ENCODE assay signal across 9 cellular contexts in the genomic region with DNA sequence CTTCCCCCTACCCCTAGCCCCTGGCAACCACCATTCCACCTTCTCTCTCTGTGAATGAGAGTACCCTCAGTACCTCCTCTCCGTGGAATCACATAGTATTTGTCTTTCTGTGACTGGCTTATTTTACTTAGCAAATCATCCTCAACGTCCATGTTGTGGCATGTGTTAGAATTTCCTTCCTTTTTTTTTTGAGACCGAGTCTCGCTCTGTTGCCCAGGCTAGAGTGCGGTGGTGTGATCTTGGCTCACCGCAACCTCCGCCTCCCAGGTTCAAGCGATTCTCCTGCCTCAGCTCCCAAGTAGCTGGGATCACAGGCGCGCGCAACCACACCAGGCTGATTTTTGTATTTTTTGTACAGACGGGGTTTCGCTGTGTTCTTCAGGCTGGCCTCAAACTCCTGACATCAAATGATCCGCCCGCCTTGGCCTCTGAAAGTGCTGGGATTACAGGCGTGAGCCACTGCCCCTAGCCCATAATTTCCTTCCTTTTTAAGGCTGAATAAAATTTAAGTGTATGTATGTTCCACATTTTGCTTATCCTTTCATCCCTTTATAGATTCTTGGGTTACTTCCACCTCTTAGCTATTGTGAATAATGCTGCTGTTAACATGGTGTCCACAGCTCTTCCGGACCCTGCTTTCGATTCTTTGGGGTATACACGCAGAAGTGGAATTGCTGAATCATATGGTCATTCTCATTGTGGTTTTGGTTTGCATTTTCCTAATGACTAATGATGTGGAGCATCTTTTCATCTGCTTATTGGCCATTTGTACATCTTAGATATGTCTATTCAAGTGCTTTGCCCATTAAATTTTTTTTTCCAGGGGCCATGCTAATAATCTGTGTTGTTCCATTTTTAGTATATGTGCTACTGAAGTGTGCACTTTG. TPM values are rescaled to one million over a fixed set of nuclear protein-coding genes. Genes with fewer than 3 reads are reported as not detected.
DNase-seq lines count a peak whose midpoint lies in the region; ATAC-seq and TF ChIP-seq lines count a peak whose summit lies in the region.
"Had no signal": no experiment of that assay in that cellular context is flagged by ENCODE, and none has a peak within 500 bp of the region (broad histone marks: within the 10 kb centered on the region; RNA-seq: fewer than 3 reads in every experiment).

No MANE protein-coding gene starts in this region.

- no peak overlapping the region for H4K12ac ChIP-seq in trophoblast cell (ENCODE audit: low read depth, low read length)

- TF ChIP-seq RAD21 in SK-N-SH (IDR thresholded peaks at IDR 0.05; ENCODE audit: low read length), result no peak

- no peaks in the 10 kb centered on the region for H3K4me1 ChIP-seq in SK-N-SH (ENCODE audit: control insufficient read depth in 1 of 2, insufficient read depth in 2 of 2, low read depth in 1 of 2, low read length in 1 of 2)
- H3K4me1 ChIP-seq in trophoblast cell (ENCODE audit: control insufficient read depth in 1 of 2, insufficient read depth in 2 of 2, low read length in 2 of 2), result peaks cover 4 to 8% of the 10 kb centered on the region in 2 experiments

- CTCF ChIA-PET in SK-N-SH (lab: Yijun Ruan, JAX), result interaction anchor here (1.2 kb wide), 1 partner anchor 11 kb away, joined by 4 read pairs; no protein-coding TSS in a partner anchor

- peak in 1 of 2 experiments; percentile 27; a peak in 1 of 4 replicates for TF ChIP-seq EP300 in SK-N-SH (IDR thresholded peaks at IDR 0.05; ENCODE audit: borderline replicate concordance in 1 of 2, low read depth in 1 of 2, low read length in 1 of 2)

- H3K4me2 ChIP-seq in SK-N-SH (no peak overlapping the region), trophoblast cell (ENCODE audit: low read length) (no peak overlapping the region)

- TF ChIP-seq CTCF in SK-N-SH (IDR thresholded peaks at IDR 0.05), result no peak

- no peak overlapping the region for H2AK5ac ChIP-seq in trophoblast cell (ENCODE audit: low read length)

- H3K23ac ChIP-seq in trophoblast cell (ENCODE audit: low read length), result no peak overlapping the region

- H3K4ac ChIP-seq in trophoblast cell (ENCODE audit: low read depth, low read length), result no peak overlapping the region

- ATAC-seq in GM18907 (IDR thresholded peaks at IDR 0.05; ENCODE audit: unreplicated experiment), result peak; percentile 77
- peak; percentile 53 for ATAC-seq in HG02642 (IDR thresholded peaks at IDR 0.05; ENCODE audit: poor library complexity, unreplicated experiment)

- in situ Hi-C loops in KBM-7 (cut with MboI; ENCODE audit: low pct_unique_long_range_greater_than_20kb, low sequenced_read_pairs), result no loop called here

- DNase-seq in SK-N-SH (no peak), trophoblast cell (no peak), KBM-7 (no peak), DMS53 treated with DMSO at 0.1 percent for 48 hours (lab: John Stamatoyannopoulos, UW; ENCODE audit: unreplicated experiment) (no peak), GF-D8 (lab: John Stamatoyannopoulos, UW) (no peak)
- DNase-seq: kidney glomerular epithelial cell, NCI-H2107 had no signal

- H3K9ac ChIP-seq in SK-N-SH, result no peak overlapping the region
- H3K9ac ChIP-seq in trophoblast cell (ENCODE audit: low read length), result no peak overlapping the region

- H3K27ac ChIP-seq in SK-N-SH (ENCODE audit: low read depth in 2 of 2, low read length in 1 of 2), result peak overlapping the region in 1 of 2 experiments; percentile 56; a peak in 2 of 4 replicates
- no peak overlapping the region for H3K27ac ChIP-seq in trophoblast cell (ENCODE audit: low read depth, low read length)

- H3K4me3 ChIP-seq in SK-N-SH (ENCODE audit: low read depth in 2 of 2, low read length in 1 of 2) (no peak overlapping the region), trophoblast cell (ENCODE audit: low read depth, low read length) (no peak overlapping the region)

- no peaks in the 10 kb centered on the region for H3K9me2 ChIP-seq in SK-N-SH

- H2BK12ac ChIP-seq in trophoblast cell (ENCODE audit: low read length), result no peak overlapping the region

- H3K79me2 ChIP-seq in SK-N-SH (ENCODE audit: insufficient read depth) (no peaks in the 10 kb centered on the region), trophoblast cell (ENCODE audit: control insufficient read depth, insufficient read depth, low read length, poor library complexity) (no peaks in the 10 kb centered on the region)

- peak overlapping the region; percentile 2 for H2BK120ac ChIP-seq in trophoblast cell (ENCODE audit: insufficient read depth, low read length, poor library complexity)

- H3K14ac ChIP-seq in trophoblast cell (ENCODE audit: low read length), result no peak overlapping the region

- no peaks in the 10 kb centered on the region for H3K9me3 ChIP-seq in SK-N-SH
- no peaks in the 10 kb centered on the region for H3K9me3 ChIP-seq in trophoblast cell (ENCODE audit: insufficient read depth, low read depth, low read length)

- no peak overlapping the region for H4K8ac ChIP-seq in trophoblast cell (ENCODE audit: low read depth, low read length)

- peaks cover 10% of the 10 kb centered on the region for H3K79me1 ChIP-seq in trophoblast cell (ENCODE audit: low read length)

- H2AFZ ChIP-seq in SK-N-SH (ENCODE audit: low read depth), result no peak overlapping the region
- no peak overlapping the region for H2AFZ ChIP-seq in trophoblast cell (ENCODE audit: insufficient read depth, low read length, poor library complexity)

- no peaks in the 10 kb centered on the region for H3F3A ChIP-seq in SK-N-SH (replicated peaks; ENCODE audit: insufficient read depth)

- H4K20me1 ChIP-seq in SK-N-SH (ENCODE audit: insufficient read depth), result no peaks in the 10 kb centered on the region

- POLR2A ChIA-PET in SK-N-SH (lab: Yijun Ruan, JAX), result no interaction called here

- H2BK5ac ChIP-seq in trophoblast cell (ENCODE audit: low read depth, low read length, poor library complexity), result no peak overlapping the region

- H3K18ac ChIP-seq in trophoblast cell (ENCODE audit: low read length), result no peak overlapping the region

- H3K27me3 ChIP-seq in SK-N-SH (ENCODE audit: insufficient read depth) (no peaks in the 10 kb centered on the region), trophoblast cell (ENCODE audit: insufficient read depth, low read length) (no peaks in the 10 kb centered on the region)

- H3K36me3 ChIP-seq in SK-N-SH (replicated peaks in 1 of 2; ENCODE audit: control insufficient read depth in 1 of 2, insufficient read depth in 2 of 2, low read length in 1 of 2), result no peaks in the 10 kb centered on the region
- H3K36me3 ChIP-seq in trophoblast cell (ENCODE audit: control insufficient read depth in 1 of 2, insufficient read depth in 2 of 2, low read length in 2 of 2), result peaks cover 0 to 3% of the 10 kb centered on the region in 2 experiments

- WGBS in SK-N-SH (ENCODE audit: low lambda C conversion rate), result 87% methylated on average over 19 of the region's 19 CpGs
- no CpG with 5 or more reads among the region's 19 CpGs for WGBS in trophoblast cell (ENCODE audit: extremely low coverage, insufficient coverage, insufficient read length)

- peak overlapping the region; percentile 39 for H4K91ac ChIP-seq in trophoblast cell (ENCODE audit: low read depth, low read length)

TF ChIP-seq in SK-N-SH, 30 proteins besides CTCF, POLR2A, EP300 and RAD21:
- TF ChIP-seq, protein P1, sequence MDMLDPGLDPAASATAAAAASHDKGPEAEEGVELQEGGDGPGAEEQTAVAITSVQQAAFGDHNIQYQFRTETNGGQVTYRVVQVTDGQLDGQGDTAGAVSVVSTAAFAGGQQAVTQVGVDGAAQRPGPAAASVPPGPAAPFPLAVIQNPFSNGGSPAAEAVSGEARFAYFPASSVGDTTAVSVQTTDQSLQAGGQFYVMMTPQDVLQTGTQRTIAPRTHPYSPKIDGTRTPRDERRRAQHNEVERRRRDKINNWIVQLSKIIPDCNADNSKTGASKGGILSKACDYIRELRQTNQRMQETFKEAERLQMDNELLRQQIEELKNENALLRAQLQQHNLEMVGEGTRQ (IDR thresholded peaks at IDR 0.05; ENCODE audit: borderline replicate concordance, low read depth, low read length), result no peak
- TF ChIP-seq JUND (IDR thresholded peaks at IDR 0.05) (peak; percentile 44), MEF2A (IDR thresholded peaks at IDR 0.05; ENCODE audit: borderline replicate concordance, low read depth) (no peak), FOSL2 (IDR thresholded peaks at IDR 0.05; ENCODE audit: borderline replicate concordance, low read depth) (peak; percentile 60; the same call in 1 of the 2 replicates), TCF12 (IDR thresholded peaks at IDR 0.05) (peak; percentile 56)
- TF ChIP-seq, protein P2, sequence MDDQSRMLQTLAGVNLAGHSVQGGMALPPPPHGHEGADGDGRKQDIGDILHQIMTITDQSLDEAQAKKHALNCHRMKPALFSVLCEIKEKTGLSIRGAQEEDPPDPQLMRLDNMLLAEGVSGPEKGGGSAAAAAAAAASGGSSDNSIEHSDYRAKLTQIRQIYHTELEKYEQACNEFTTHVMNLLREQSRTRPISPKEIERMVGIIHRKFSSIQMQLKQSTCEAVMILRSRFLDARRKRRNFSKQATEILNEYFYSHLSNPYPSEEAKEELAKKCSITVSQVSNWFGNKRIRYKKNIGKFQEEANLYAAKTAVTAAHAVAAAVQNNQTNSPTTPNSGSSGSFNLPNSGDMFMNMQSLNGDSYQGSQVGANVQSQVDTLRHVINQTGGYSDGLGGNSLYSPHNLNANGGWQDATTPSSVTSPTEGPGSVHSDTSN (IDR thresholded peaks at IDR 0.05), result peak; percentile 32
TF ChIP-seq in SK-N-SH: peak in this region for 4.

RNA-seq across cellular contexts. Expression of a gene that starts 32.3 kb away (rescaled TPM):
- 65.6 and 66.9 TPM in 2 replicates for polyA plus RNA-seq in SK-N-SH (2012; rRNA removed)
- polyA plus RNA-seq in SK-N-SH (2012; cell fraction: cytosol; rRNA removed), result 72.6 and 74.4 TPM in 2 replicates
- polyA plus RNA-seq in SK-N-SH (2012; cell fraction: nucleus; rRNA removed), result 68.2 and 96.8 TPM in 2 replicates
- 267 and 277 TPM in 2 replicates for polyA plus RNA-seq in trophoblast cell (2013)

RNA-seq across cellular contexts. Expression of a gene that starts 32.3 kb away (rescaled TPM):
- 415 and 421 TPM in 2 replicates for polyA plus RNA-seq in SK-N-SH (2012; rRNA removed)
- polyA plus RNA-seq in SK-N-SH (2012; cell fraction: cytosol; rRNA removed), result 512 and 679 TPM in 2 replicates
- polyA plus RNA-seq in SK-N-SH (2012; cell fraction: nucleus; rRNA removed), result 70.8 and 126 TPM in 2 replicates
- polyA plus RNA-seq in trophoblast cell (2013), result 191 and 200 TPM in 2 replicates

RNA-seq across cellular contexts. Expression of a gene that starts 53.2 kb away (rescaled TPM):
- polyA plus RNA-seq in SK-N-SH (2012; rRNA removed), result 2.9 and 5.1 TPM in 2 replicates
- polyA plus RNA-seq in SK-N-SH (2012; cell fraction: cytosol; rRNA removed), result 3.1 and 3.8 TPM in 2 replicates
- polyA plus RNA-seq in SK-N-SH (2012; cell fraction: nucleus; rRNA removed), result 2.1 and 2.8 TPM in 2 replicates
- polyA plus RNA-seq in trophoblast cell (2013), result 0.04 and 0.10 TPM in 2 replicates
